30 cellular contexts compared by ENCODE assay signal in the genomic region with DNA sequence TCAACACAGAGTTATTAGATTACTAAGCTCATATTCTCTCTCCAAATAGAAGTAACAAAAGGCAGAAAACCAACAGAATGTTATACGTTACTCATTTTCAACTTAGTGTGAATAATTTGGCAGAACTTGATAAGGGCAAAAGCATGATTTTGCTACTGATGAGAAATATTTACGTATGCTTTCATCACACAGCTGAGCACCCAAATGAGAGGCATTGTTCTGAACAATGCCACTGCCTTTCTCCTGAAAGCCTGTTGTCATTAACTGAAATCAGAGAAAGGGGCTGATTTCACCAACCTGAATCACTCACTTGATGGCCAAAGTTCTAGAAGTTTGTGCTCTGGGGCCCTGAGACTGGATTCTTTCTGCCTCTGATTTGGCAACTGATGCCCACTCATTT.
"Had no signal": no experiment of that assay in that cellular context is flagged by ENCODE, and none has a peak within 500 bp of the region (broad histone marks: within the 10 kb centered on the region; RNA-seq: fewer than 3 reads in every experiment).

No MANE protein-coding gene starts in this region.

- H3K27me3 ChIP-seq: ascending aorta, breast epithelium, cardiac muscle cell, gastroesophageal sphincter, heart right ventricle, hepatocyte had no signal

- H3K4me3 Mint-ChIP-seq: activated CD4-positive, alpha-beta memory T cell treated with anti-CD3 and anti-CD28 coated beads for 36 hours; activated CD8-positive, alpha-beta memory T cell treated with anti-CD3 and anti-CD28 coated beads, Interleukin-2, amount 10 ng/mL, durations not matched to agents 7 days and 5 days; activated CD8-positive, alpha-beta T cell treated with anti-CD3 and anti-CD28 coated beads, Interleukin-2, amount 10 ng/mL, durations not matched to agents 7 days and 5 days; activated naive CD4-positive, alpha-beta T cell treated with anti-CD3 and anti-CD28 coated beads, Interleukin-2, amount 10 ng/mL, durations not matched to agents 7 days and 5 days; activated naive CD8-positive, alpha-beta T cell treated with anti-CD3 and anti-CD28 coated beads, Interleukin-2, amount 10 ng/mL, durations not matched to agents 7 days and 5 days; activated T-cell treated with anti-CD3 and anti-CD28 coated beads, Interleukin-2, amount 50 U/mL, for 24 hours; brain; dendritic cell treated with granulocyte-macrophage colony-stimulating factor and Interleukin-4, amounts not matched to agents 40 ng/mL and 50 ng/mL, for 4 days; endodermal cell; WTC11 had no signal

- H3K27ac Mint-ChIP-seq: activated CD4-positive, alpha-beta memory T cell treated with anti-CD3 and anti-CD28 coated beads for 36 hours; activated CD8-positive, alpha-beta memory T cell treated with anti-CD3 and anti-CD28 coated beads, Interleukin-2, amount 10 ng/mL, durations not matched to agents 7 days and 5 days; activated CD8-positive, alpha-beta T cell treated with anti-CD3 and anti-CD28 coated beads, Interleukin-2, amount 10 ng/mL, durations not matched to agents 7 days and 5 days; activated naive CD4-positive, alpha-beta T cell treated with anti-CD3 and anti-CD28 coated beads, Interleukin-2, amount 10 ng/mL, durations not matched to agents 7 days and 5 days; activated naive CD4-positive, alpha-beta T cell treated with anti-CD3 and anti-CD28 coated beads, Interleukin-2, amount 50 U/mL, for 72 hours; activated naive CD8-positive, alpha-beta T cell treated with anti-CD3 and anti-CD28 coated beads, Interleukin-2, amount 10 ng/mL, durations not matched to agents 7 days and 5 days; activated T-cell treated with anti-CD3 and anti-CD28 coated beads, Interleukin-2, amount 50 U/mL, for 24 hours; brain; dendritic cell treated with granulocyte-macrophage colony-stimulating factor and Interleukin-4, amounts not matched to agents 40 ng/mL and 50 ng/mL, for 4 days; endodermal cell; WTC11 had no signal

- H3K4me3 ChIP-seq: ascending aorta, breast epithelium, cardiac muscle cell, coronary artery, dorsolateral prefrontal cortex, gastroesophageal sphincter, heart right ventricle, hepatocyte had no signal

- DNase-seq: activated CD4-positive, alpha-beta memory T cell treated with anti-CD3 and anti-CD28 coated beads for 36 hours; activated CD4-positive, alpha-beta T cell treated with anti-CD3 and anti-CD28 coated beads for 1 hour; activated CD4-positive, alpha-beta T cell treated with anti-CD3 and anti-CD28 coated beads for 48 hours; activated CD8-positive, alpha-beta memory T cell treated with anti-CD3 and anti-CD28 coated beads, Interleukin-2, amount 10 ng/mL, durations not matched to agents 7 days and 5 days; activated CD8-positive, alpha-beta memory T cell treated with anti-CD3 and anti-CD28 coated beads, Interleukin-2, amount 50 U/mL, for 4 hours; activated CD8-positive, alpha-beta T cell treated with anti-CD3 and anti-CD28 coated beads, Interleukin-2, amount 10 ng/mL, durations not matched to agents 7 days and 5 days; activated gamma-delta T cell; activated naive CD4-positive, alpha-beta T cell; activated naive CD4-positive, alpha-beta T cell treated with anti-CD3 and anti-CD28 coated beads, Interleukin-2, amount 10 ng/mL, durations not matched to agents 7 days and 5 days; activated naive CD8-positive, alpha-beta T cell treated with anti-CD3 and anti-CD28 coated beads, Interleukin-2, amount 10 ng/mL, durations not matched to agents 7 days and 5 days; activated T-cell treated with anti-CD3 and anti-CD28 coated beads, Interleukin-2, amount 50 U/mL, for 24 hours; central memory CD4-positive, alpha-beta T cell; cerebellar nuclear complex; dorsolateral prefrontal cortex; effector memory CD4-positive, alpha-beta T cell; endodermal cell; foreskin melanocyte; heart right ventricle had no signal

- H3K4me2 ChIP-seq: hepatocyte had no signal

- H3K36me3 ChIP-seq: ascending aorta, breast epithelium, cardiac muscle cell, gastroesophageal sphincter, heart right ventricle had no signal

- H3K27me3 Mint-ChIP-seq: activated CD4-positive, alpha-beta memory T cell treated with anti-CD3 and anti-CD28 coated beads for 36 hours; activated CD8-positive, alpha-beta memory T cell treated with anti-CD3 and anti-CD28 coated beads, Interleukin-2, amount 10 ng/mL, durations not matched to agents 7 days and 5 days; activated naive CD8-positive, alpha-beta T cell treated with anti-CD3 and anti-CD28 coated beads, Interleukin-2, amount 10 ng/mL, durations not matched to agents 7 days and 5 days; activated T-cell treated with anti-CD3 and anti-CD28 coated beads, Interleukin-2, amount 50 U/mL, for 24 hours; dendritic cell treated with granulocyte-macrophage colony-stimulating factor and Interleukin-4, amounts not matched to agents 40 ng/mL and 50 ng/mL, for 4 days had no signal

- ATAC-seq: activated CD8-positive, alpha-beta memory T cell treated with anti-CD3 and anti-CD28 coated beads, Interleukin-2, amount 10 ng/mL, durations not matched to agents 7 days and 5 days; activated CD8-positive, alpha-beta T cell treated with anti-CD3 and anti-CD28 coated beads, Interleukin-2, amount 10 ng/mL, durations not matched to agents 7 days and 5 days; activated naive CD4-positive, alpha-beta T cell treated with anti-CD3 and anti-CD28 coated beads, Interleukin-2, amount 50 U/mL, for 72 hours; esophagus mucosa; gastroesophageal sphincter; heart right ventricle; WTC11 had no signal

- H3K4me1 ChIP-seq: ascending aorta, breast epithelium, gastroesophageal sphincter, heart right ventricle had no signal

- H3K27ac ChIP-seq: ascending aorta, breast epithelium, cardiac muscle cell, coronary artery, dorsolateral prefrontal cortex, gastroesophageal sphincter, heart right ventricle, hepatocyte, VCaP had no signal

- H3K79me2 ChIP-seq: hepatocyte had no signal

- H2AFZ ChIP-seq: hepatocyte had no signal

- H3K9me3 ChIP-seq: ascending aorta, breast epithelium, gastroesophageal sphincter had no signal

- H3K4me1 Mint-ChIP-seq: activated naive CD8-positive, alpha-beta T cell treated with anti-CD3 and anti-CD28 coated beads, Interleukin-2, amount 10 ng/mL, durations not matched to agents 7 days and 5 days had no signal

- H3K9me3 Mint-ChIP-seq: activated CD4-positive, alpha-beta memory T cell treated with anti-CD3 and anti-CD28 coated beads for 36 hours; activated naive CD4-positive, alpha-beta T cell treated with anti-CD3 and anti-CD28 coated beads, Interleukin-2, amount 10 ng/mL, durations not matched to agents 7 days and 5 days; activated T-cell treated with anti-CD3 and anti-CD28 coated beads, Interleukin-2, amount 50 U/mL, for 24 hours; brain; dendritic cell treated with granulocyte-macrophage colony-stimulating factor and Interleukin-4, amounts not matched to agents 40 ng/mL and 50 ng/mL, for 4 days; endodermal cell had no signal

- H3K36me3 Mint-ChIP-seq: activated CD4-positive, alpha-beta memory T cell treated with anti-CD3 and anti-CD28 coated beads for 36 hours; activated naive CD4-positive, alpha-beta T cell treated with anti-CD3 and anti-CD28 coated beads, Interleukin-2, amount 10 ng/mL, durations not matched to agents 7 days and 5 days; brain; WTC11 had no signal
